In genomic region chr5:177875013-177875906, GRCh38 we compare ENCODE assay signal across 8 cellular contexts.
DNase-seq lines count a peak whose midpoint lies in the region; ATAC-seq, FAIRE-seq and TF ChIP-seq lines count a peak whose summit lies in the region.
"Not testable (repeated sequence)": the region's sequence is repeated elsewhere in the genome, so short reads cannot be mapped to it uniquely, and the experiment has no call there.

No MANE protein-coding gene starts in this region.

- not testable (repeated sequence) for H3K18ac ChIP-seq in mesendoderm (ENCODE audit: low read length)

- H3K79me1 ChIP-seq in mesendoderm (ENCODE audit: low read length), result not testable (repeated sequence)

- not testable (repeated sequence) for H2BK15ac ChIP-seq in mesendoderm (replicated peaks; ENCODE audit: low read depth)

- not testable (repeated sequence) for H3K23ac ChIP-seq in mesendoderm (ENCODE audit: low read length)

- H3K27me3 ChIP-seq in mesendoderm (ENCODE audit: insufficient read depth, low read length, poor library complexity); testis: not testable (repeated sequence)

- H3K9me3 Mint-ChIP-seq in activated CD8-positive, alpha-beta memory T cell treated with anti-CD3 and anti-CD28 coated beads, Interleukin-2, amount 10 ng/mL, durations not matched to agents 7 days and 5 days (ENCODE audit: low read depth), result not testable (repeated sequence)

- intact Hi-C loops in testis (cut with DNase I; ENCODE audit: low total_unique reads), result not testable (repeated sequence)

- H3K79me2 ChIP-seq in mesendoderm (ENCODE audit: control insufficient read depth, insufficient read depth, low read length), result not testable (repeated sequence)

- ATAC-seq in GM19467 (IDR thresholded peaks at IDR 0.05; ENCODE audit: unreplicated experiment) (peak; percentile 57), HG02970 (IDR thresholded peaks at IDR 0.05; ENCODE audit: low FRiP score, unreplicated experiment) (peak; percentile 77)
- peak; percentile 93 for ATAC-seq in activated CD8-positive, alpha-beta memory T cell treated with anti-CD3 and anti-CD28 coated beads, Interleukin-2, amount 10 ng/mL, durations not matched to agents 7 days and 5 days

- in situ Hi-C loops in KBM-7 (cut with MboI; ENCODE audit: low pct_unique_long_range_greater_than_20kb, low sequenced_read_pairs), result not testable (repeated sequence)

- H2BK120ac ChIP-seq in mesendoderm (ENCODE audit: low read depth, low read length), result not testable (repeated sequence)

- peak overlapping the region; percentile 70 for H3K56ac ChIP-seq in mesendoderm (ENCODE audit: low read length)

- not testable (repeated sequence) for H3K36me3 Mint-ChIP-seq in activated CD8-positive, alpha-beta memory T cell treated with anti-CD3 and anti-CD28 coated beads, Interleukin-2, amount 10 ng/mL, durations not matched to agents 7 days and 5 days

- H3K27ac Mint-ChIP-seq in activated CD8-positive, alpha-beta memory T cell treated with anti-CD3 and anti-CD28 coated beads, Interleukin-2, amount 10 ng/mL, durations not matched to agents 7 days and 5 days, result peak overlapping the region; percentile 57

- not testable (repeated sequence) for H3K36me3 ChIP-seq in mesendoderm (ENCODE audit: control insufficient read depth, insufficient read depth, low read length); testis (ENCODE audit: low read depth, missing control alignments)

- H3K4me1 Mint-ChIP-seq in activated CD8-positive, alpha-beta memory T cell treated with anti-CD3 and anti-CD28 coated beads, Interleukin-2, amount 10 ng/mL, durations not matched to agents 7 days and 5 days, result not testable (repeated sequence)

- not testable (repeated sequence) for H3K4me1 ChIP-seq in mesendoderm (ENCODE audit: control insufficient read depth, low read depth, low read length); testis

- FAIRE-seq in G401.6 (lab: Jason Lieb, UNC), result peak; percentile 76

- CTCF ChIA-PET in activated CD8-positive, alpha-beta memory T cell treated with anti-CD3 and anti-CD28 coated beads, Interleukin-2, amount 10 ng/mL, durations not matched to agents 7 days and 5 days (lab: Charles Lee), result not testable (repeated sequence)

- H3K4me3 ChIP-seq in fibroblast of mammary gland (ENCODE audit: control insufficient read depth, low read depth, low read length), result peak overlapping the region; percentile 45
- not testable (repeated sequence) for H3K4me3 ChIP-seq in mesendoderm (ENCODE audit: low read length)
- H3K4me3 ChIP-seq in testis, result peak overlapping the region in 1 of 2 donors; percentile 55

- DNase-seq in KBM-7 (peak; percentile 11), fibroblast of mammary gland (ENCODE audit: low read depth) (peak; percentile 25), mesendoderm (peak; percentile 9), testis (peak; percentile 28)
- DNase-seq in activated CD8-positive, alpha-beta memory T cell treated with anti-CD3 and anti-CD28 coated beads, Interleukin-2, amount 10 ng/mL, durations not matched to agents 7 days and 5 days, result peak; percentile 49

- not testable (repeated sequence) for H3K9ac ChIP-seq in mesendoderm (ENCODE audit: low read length)

- not testable (repeated sequence) for TF ChIP-seq CTCF in fibroblast of mammary gland (conservative IDR thresholded peaks at IDR 0.05; ENCODE audit: control insufficient read depth, insufficient read depth, low read depth, low read length); testis (IDR thresholded peaks at IDR 0.05)

- H2BK5ac ChIP-seq in mesendoderm (ENCODE audit: low read length), result not testable (repeated sequence)

- WGBS in mesendoderm (ENCODE audit: extremely low coverage, insufficient coverage, low lambda C conversion rate), result no CpG with 5 or more reads among the region's 57 CpGs
- 5 to 9% methylated on average over 3 of the region's 57 CpGs for WGBS in testis, 2 donors

- H3K4me3 Mint-ChIP-seq in activated CD8-positive, alpha-beta memory T cell treated with anti-CD3 and anti-CD28 coated beads, Interleukin-2, amount 10 ng/mL, durations not matched to agents 7 days and 5 days, result peak overlapping the region; percentile 72

- H3K9me3 ChIP-seq in testis, result not testable (repeated sequence)

- not testable (repeated sequence) for H2AK5ac ChIP-seq in mesendoderm (ENCODE audit: low read length)

- H4K8ac ChIP-seq in mesendoderm (ENCODE audit: low read depth, low read length), result not testable (repeated sequence)

- not testable (repeated sequence) for H3K27me3 Mint-ChIP-seq in activated CD8-positive, alpha-beta memory T cell treated with anti-CD3 and anti-CD28 coated beads, Interleukin-2, amount 10 ng/mL, durations not matched to agents 7 days and 5 days

- H3K4me2 ChIP-seq in mesendoderm (ENCODE audit: low read length), result not testable (repeated sequence)

- TF ChIP-seq POLR2A in testis (IDR thresholded peaks at IDR 0.05), result not testable (repeated sequence)

- H3K4ac ChIP-seq in mesendoderm (ENCODE audit: low read depth, low read length), result not testable (repeated sequence)

- not testable (repeated sequence) for H4K5ac ChIP-seq in mesendoderm (ENCODE audit: low read length)

- H3K27ac ChIP-seq in mesendoderm (ENCODE audit: low read depth, low read length); testis: not testable (repeated sequence)
